ENCODE assay signal across 7 cellular contexts in the genomic region with DNA sequence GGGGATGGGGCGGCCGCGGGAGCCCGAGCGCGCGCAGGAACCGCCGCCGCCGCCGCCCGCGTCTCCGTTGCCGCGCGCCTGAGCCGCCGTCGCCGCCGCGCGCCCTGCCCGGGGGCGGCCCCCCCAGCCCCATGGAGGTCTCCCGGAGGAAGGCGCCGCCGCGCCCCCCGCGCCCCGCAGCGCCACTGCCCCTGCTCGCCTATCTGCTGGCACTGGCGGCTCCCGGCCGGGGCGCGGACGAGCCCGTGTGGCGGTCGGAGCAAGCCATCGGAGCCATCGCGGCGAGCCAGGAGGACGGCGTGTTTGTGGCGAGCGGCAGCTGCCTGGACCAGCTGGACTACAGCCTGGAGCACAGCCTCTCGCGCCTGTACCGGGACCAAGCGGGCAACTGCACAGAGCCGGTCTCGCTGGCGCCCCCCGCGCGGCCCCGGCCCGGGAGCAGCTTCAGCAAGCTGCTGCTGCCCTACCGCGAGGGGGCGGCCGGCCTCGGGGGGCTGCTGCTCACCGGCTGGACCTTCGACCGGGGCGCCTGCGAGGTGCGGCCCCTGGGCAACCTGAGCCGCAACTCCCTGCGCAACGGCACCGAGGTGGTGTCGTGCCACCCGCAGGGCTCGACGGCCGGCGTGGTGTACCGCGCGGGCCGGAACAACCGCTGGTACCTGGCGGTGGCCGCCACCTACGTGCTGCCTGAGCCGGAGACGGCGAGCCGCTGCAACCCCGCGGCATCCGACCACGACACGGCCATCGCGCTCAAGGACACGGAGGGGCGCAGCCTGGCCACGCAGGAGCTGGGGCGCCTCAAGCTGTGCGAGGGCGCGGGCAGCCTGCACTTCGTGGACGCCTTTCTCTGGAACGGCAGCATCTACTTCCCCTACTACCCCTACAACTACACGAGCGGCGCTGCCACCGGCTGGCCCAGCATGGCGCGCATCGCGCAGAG. TPM values are rescaled to one million over a fixed set of nuclear protein-coding genes. Genes with fewer than 3 reads are reported as not detected.
A peak's percentile ranks its signal among the peaks of the same experiment; 100 is the strongest.
DNase-seq lines count a peak whose midpoint lies in the region; ATAC-seq and TF ChIP-seq lines count a peak whose summit lies in the region.

No MANE protein-coding gene starts in this region.

- TF ChIP-seq CTCF in GM12874 (IDR thresholded peaks at IDR 0.05; ENCODE audit: insufficient read depth, low read depth, low read length) = peak; percentile 83
- TF ChIP-seq CTCF in H9 (conservative IDR thresholded peaks at IDR 0.05) = peak; percentile 70
- TF ChIP-seq CTCF in activated CD8-positive, alpha-beta T cell treated with anti-CD3 and anti-CD28 coated beads for 36 hours (IDR thresholded peaks at IDR 0.05) = peak; percentile 70
- peak; percentile 29 for TF ChIP-seq CTCF in upper lobe of right lung (IDR thresholded peaks at IDR 0.05)

- H4K20me1 ChIP-seq in H9 (ENCODE audit: control insufficient read depth, insufficient read depth, insufficient read length) = no peaks in the 10 kb centered on the region

- H3K4me3 Mint-ChIP-seq in H9 = peak overlapping the region; percentile 53 to 87
- peak overlapping the region; percentile 87 for H3K4me3 Mint-ChIP-seq in activated CD8-positive, alpha-beta T cell treated with anti-CD3 and anti-CD28 coated beads for 36 hours
- H3K4me3 Mint-ChIP-seq in naive thymus-derived CD8-positive, alpha-beta T cell = peak overlapping the region; percentile 82 to 97 (median 93)

- no peak overlapping the region for H2BK20ac ChIP-seq in H9 (ENCODE audit: low read depth, low read length, poor library complexity, severe bottlenecking)

- WGBS in H9 (ENCODE audit: extremely low coverage, insufficient read length, low lambda C conversion rate) = no CpG with 5 or more reads among the region's 124 CpGs

- CTCF ChIA-PET in activated CD8-positive, alpha-beta T cell treated with anti-CD3 and anti-CD28 coated beads for 36 hours (lab: Charles Lee) = interaction anchor here (1.0 to 2.7 kb wide), 9 partner anchors 18 to 310 kb away, joined by 3 to 19 read pairs (median 5); no protein-coding TSS in a partner anchor

- H3K18ac ChIP-seq in H9 (ENCODE audit: insufficient read length, low read depth, low read length) = no peak overlapping the region

- H3K36me3 ChIP-seq in upper lobe of right lung = no peaks in the 10 kb centered on the region

- no peak overlapping the region for H2BK120ac ChIP-seq in H9 (ENCODE audit: low read depth, low read length, poor library complexity, severe bottlenecking)

- H3K14ac ChIP-seq in H9 (ENCODE audit: insufficient read depth, low read length) = peak overlapping the region; percentile 76; the same call in 1 of the 2 replicates

- no peak overlapping the region for H3T11ph ChIP-seq in H9 (ENCODE audit: low read length)

- peak overlapping the region; percentile 61 for H3K4me3 ChIP-seq in upper lobe of right lung

- peak; percentile 22 for ATAC-seq in activated CD8-positive, alpha-beta T cell treated with anti-CD3 and anti-CD28 coated beads for 36 hours
- ATAC-seq in esophagus mucosa (peak; percentile 33), upper lobe of right lung (peak; percentile 55)
- peak; percentile 36 to 40 for ATAC-seq in naive thymus-derived CD8-positive, alpha-beta T cell

- no peak overlapping the region for H2AK5ac ChIP-seq in H9 (ENCODE audit: insufficient read length, low read length)

- intact Hi-C loops in activated CD8-positive, alpha-beta T cell treated with anti-CD3 and anti-CD28 coated beads for 36 hours (cut with micrococcal nuclease) = loop anchor here (5.0 kb wide), 3 partner anchors 58 to 158 kb away; no protein-coding TSS in a partner anchor
- intact Hi-C loops in upper lobe of right lung (cut with DNase I) = no loop called here

- H2BK5ac ChIP-seq in H9 (ENCODE audit: insufficient read length, low read length) = no peak overlapping the region

- no peak overlapping the region for H4K91ac ChIP-seq in H9 (ENCODE audit: insufficient read length, low read depth, low read length)

- peak overlapping the region; percentile 78 for H3K4me2 ChIP-seq in H9 (ENCODE audit: insufficient read depth, insufficient read length, low read length)

- no peaks in the 10 kb centered on the region for H3K36me3 Mint-ChIP-seq in H9 (ENCODE audit: insufficient read depth in 1 of 3, low read depth in 3 of 3)
- H3K36me3 Mint-ChIP-seq in activated CD8-positive, alpha-beta T cell treated with anti-CD3 and anti-CD28 coated beads for 36 hours (ENCODE audit: low read depth) = no peaks in the 10 kb centered on the region
- no peaks in the 10 kb centered on the region for H3K36me3 Mint-ChIP-seq in naive thymus-derived CD8-positive, alpha-beta T cell

- H3K79me1 ChIP-seq in H9 (ENCODE audit: insufficient read depth, low read depth, low read length, poor library complexity, severe bottlenecking) = no peaks in the 10 kb centered on the region

- H3K9me3 ChIP-seq in H9 (ENCODE audit: control insufficient read depth, low read depth, low read length) (no peaks in the 10 kb centered on the region), upper lobe of right lung (no peaks in the 10 kb centered on the region)

- H3K9ac ChIP-seq in H9 (ENCODE audit: extremely low read depth, insufficient read length, low read length) = no peak overlapping the region

- H2BK12ac ChIP-seq in H9 (ENCODE audit: insufficient read length, low read depth, low read length) = no peak overlapping the region

- POLR2A ChIA-PET in activated CD8-positive, alpha-beta T cell treated with anti-CD3 and anti-CD28 coated beads for 36 hours (lab: Charles Lee) = interaction anchor here (0.6 to 4.1 kb wide), 8 partner anchors 9 to 714 kb away, joined by 3 to 17 read pairs (median 4); no protein-coding TSS in a partner anchor
- POLR2A ChIA-PET in naive thymus-derived CD8-positive, alpha-beta T cell (lab: Charles Lee) = interaction anchor here (0.7 to 3.3 kb wide), 7 partner anchors 25 to 114 kb away, joined by 3 to 32 read pairs (median 5); no protein-coding TSS in a partner anchor

- no peak overlapping the region for H4K8ac ChIP-seq in H9 (replicated peaks; ENCODE audit: insufficient read length, low read depth, low read length)

- no peak overlapping the region for H3K56ac ChIP-seq in H9 (ENCODE audit: insufficient read length, low read depth, low read length)

- no peak overlapping the region for H2AFZ ChIP-seq in H9 (ENCODE audit: low read length)

- H3K4me1 ChIP-seq in H9 (ENCODE audit: insufficient read depth, low read length) = no peaks in the 10 kb centered on the region; the same call in 1 of the 2 replicates
- H3K4me1 ChIP-seq in upper lobe of right lung = peaks cover 14% of the 10 kb centered on the region

- DNase-seq in H9 (peak; percentile 77), MV-4-11 (lab: John Stamatoyannopoulos, UW) (peak; percentile 14), upper lobe of right lung (no peak)
- peak; percentile 58 for DNase-seq in activated CD8-positive, alpha-beta T cell treated with anti-CD3 and anti-CD28 coated beads for 36 hours
- DNase-seq in naive thymus-derived CD8-positive, alpha-beta T cell = peak in 9 of 10 donors; percentile 15 to 56 (median 41)

- H3K23me2 ChIP-seq in H9 (ENCODE audit: insufficient read length, low read depth, low read length, poor library complexity, severe bottlenecking) = peaks cover 24% of the 10 kb centered on the region

- no peak overlapping the region for H2BK15ac ChIP-seq in H9 (ENCODE audit: low read depth, low read length)

- H3K79me2 ChIP-seq in H9 (ENCODE audit: insufficient read depth, low read length) = no peaks in the 10 kb centered on the region

- H3K27me3 Mint-ChIP-seq in H9 (ENCODE audit: low read depth) = peaks cover 92% of the 10 kb centered on the region
- peaks cover 24% of the 10 kb centered on the region for H3K27me3 Mint-ChIP-seq in activated CD8-positive, alpha-beta T cell treated with anti-CD3 and anti-CD28 coated beads for 36 hours
- no peaks in the 10 kb centered on the region for H3K27me3 Mint-ChIP-seq in naive thymus-derived CD8-positive, alpha-beta T cell

- H3K27ac Mint-ChIP-seq in H9 = no peak overlapping the region
- no peak overlapping the region for H3K27ac Mint-ChIP-seq in activated CD8-positive, alpha-beta T cell treated with anti-CD3 and anti-CD28 coated beads for 36 hours
- H3K27ac Mint-ChIP-seq in naive thymus-derived CD8-positive, alpha-beta T cell = peak overlapping the region in 1 of 10 donors; percentile 57

- no peak overlapping the region for H3K4ac ChIP-seq in H9 (ENCODE audit: low read depth, low read length)

- H4K5ac ChIP-seq in H9 (ENCODE audit: insufficient read length, low read depth, low read length) = no peak overlapping the region

- H3K9me3 Mint-ChIP-seq in H9 = no peaks in the 10 kb centered on the region
- no peaks in the 10 kb centered on the region for H3K9me3 Mint-ChIP-seq in activated CD8-positive, alpha-beta T cell treated with anti-CD3 and anti-CD28 coated beads for 36 hours
- no peaks in the 10 kb centered on the region for H3K9me3 Mint-ChIP-seq in naive thymus-derived CD8-positive, alpha-beta T cell

- H3K27ac ChIP-seq in H9 (ENCODE audit: insufficient read length, low read depth, low read length) (no peak overlapping the region), upper lobe of right lung (peak overlapping the region; percentile 14)

- H3K4me1 Mint-ChIP-seq in H9 = peaks cover 34 to 49% of the 10 kb centered on the region in 2 experiments
- H3K4me1 Mint-ChIP-seq in activated CD8-positive, alpha-beta T cell treated with anti-CD3 and anti-CD28 coated beads for 36 hours (ENCODE audit: low read depth) = peaks cover 24% of the 10 kb centered on the region
- H3K4me1 Mint-ChIP-seq in naive thymus-derived CD8-positive, alpha-beta T cell = peaks cover 17 to 49% (median 32%) of the 10 kb centered on the region in 4 donors

- H3K23ac ChIP-seq in H9 (ENCODE audit: insufficient read length, low read depth, low read length) = no peak overlapping the region

- peaks cover 46% of the 10 kb centered on the region for H3K27me3 ChIP-seq in H9 (ENCODE audit: insufficient read depth, low read length)
- H3K27me3 ChIP-seq in upper lobe of right lung = peaks cover 19% of the 10 kb centered on the region

RNA-seq across cellular contexts. Expression of gene PLXNC1, which starts 0.7 kb away (rescaled TPM):
- 0.53 and 1.2 TPM in 2 replicates for total RNA-seq in H9 (2021)
- 1 to 10 TPM; 8.8 to 9.5 TPM for total RNA-seq in activated CD8-positive, alpha-beta T cell treated with anti-CD3 and anti-CD28 coated beads for 36 hours
- 1.7 TPM for total RNA-seq in esophagus mucosa
- 1 to 10 TPM; 8.9 to 9.4 TPM for total RNA-seq in naive thymus-derived CD8-positive, alpha-beta T cell
- polyA plus RNA-seq in naive thymus-derived CD8-positive, alpha-beta T cell = 1 to 10 TPM; 2.9 to 4.1 (median 3.0) TPM
- total RNA-seq in upper lobe of right lung = 15.7 TPM

Comparison
In these comparisons a context has a peak if more than half of its experiments do, and no peak if none do; other contexts are left out.
1. CTCF ChIP-seq: peak in every context shown above with its lines; median percentile 83 in GM12874; 70 in H9; 70 in activated CD8-positive, alpha-beta T cell treated with anti-CD3 and anti-CD28 coated beads for 36 hours; 29 in upper lobe of right lung.